9 cellular contexts compared by ENCODE assay signal in the genomic region with DNA sequence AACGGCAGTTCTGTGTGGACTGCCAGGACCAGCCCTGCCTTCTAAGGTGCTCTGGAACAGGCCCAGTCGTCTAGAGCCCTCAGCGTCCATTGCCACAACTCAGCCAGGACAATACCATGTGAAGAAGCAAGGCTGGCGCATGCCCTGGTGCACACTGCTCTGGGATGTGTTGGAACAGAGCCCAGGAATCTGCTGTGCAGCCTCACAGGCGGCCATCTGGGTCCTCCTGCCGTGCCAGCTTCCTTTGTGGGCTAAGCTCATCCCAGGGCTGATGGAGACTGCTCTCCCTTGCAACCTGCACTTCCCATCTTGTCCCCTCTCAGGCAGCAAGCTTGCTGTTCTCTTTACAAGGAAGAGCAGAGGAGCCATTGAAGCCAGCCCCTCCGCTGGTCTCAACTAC.
DNase-seq lines count a peak whose midpoint lies in the region.
"Had no signal": no experiment of that assay in that cellular context is flagged by ENCODE, and none has a peak within 500 bp of the region (broad histone marks: within the 10 kb centered on the region; RNA-seq: fewer than 3 reads in every experiment).

No MANE protein-coding gene starts in this region.

- no peaks in the 10 kb centered on the region for H3K9me3 Mint-ChIP-seq in activated CD4-positive, alpha-beta T cell treated with anti-CD3 and anti-CD28 coated beads, Interleukin-2, amount 10 ng/mL, durations not matched to agents 7 days and 5 days
- no peaks in the 10 kb centered on the region for H3K9me3 Mint-ChIP-seq in activated T-cell treated with anti-CD3 and anti-CD28 coated beads, Interleukin-2, amount 50 U/mL, for 24 hours

- peaks cover 35% of the 10 kb centered on the region for H3K27me3 Mint-ChIP-seq in activated CD4-positive, alpha-beta T cell treated with anti-CD3 and anti-CD28 coated beads, Interleukin-2, amount 10 ng/mL, durations not matched to agents 7 days and 5 days
- H3K27me3 Mint-ChIP-seq in activated T-cell treated with anti-CD3 and anti-CD28 coated beads, Interleukin-2, amount 50 U/mL, for 24 hours, result peaks cover 28% of the 10 kb centered on the region

- H3K4me2 ChIP-seq in GM23248 (ENCODE audit: unreplicated experiment), result no peak overlapping the region

- CTCF ChIA-PET in activated CD4-positive, alpha-beta T cell treated with anti-CD3 and anti-CD28 coated beads, Interleukin-2, amount 10 ng/mL, durations not matched to agents 7 days and 5 days (lab: Charles Lee), result no interaction called here

- no peaks in the 10 kb centered on the region for H3K9me2 ChIP-seq in GM23248 (ENCODE audit: insufficient read depth)

- no peaks in the 10 kb centered on the region for H3K4me1 ChIP-seq in GM23248 (ENCODE audit: insufficient read depth)

- no peak overlapping the region for H3K27ac ChIP-seq in GM23248

- no peaks in the 10 kb centered on the region for H3F3A ChIP-seq in GM23248 (ENCODE audit: insufficient read depth)

- H3K27me3 ChIP-seq in GM23248 (replicated peaks; ENCODE audit: insufficient read depth), result no peaks in the 10 kb centered on the region

- no peaks in the 10 kb centered on the region for H3K9me3 ChIP-seq in GM23248 (ENCODE audit: low read depth)

- POLR2A ChIA-PET in activated CD4-positive, alpha-beta T cell treated with anti-CD3 and anti-CD28 coated beads, Interleukin-2, amount 10 ng/mL, durations not matched to agents 7 days and 5 days (lab: Charles Lee), result no interaction called here

- no peaks in the 10 kb centered on the region for H3K36me3 ChIP-seq in GM23248 (ENCODE audit: low read depth)

- 9% methylated on average over 7 of the region's 7 CpGs for WGBS in GM23248 (ENCODE audit: low coverage in 1 of 2, low lambda C conversion rate in 2 of 2, missing lambda C conversion rate in 2 of 2), 2 experiments

- DNase-seq in GM23248 (peak; percentile 39), NCI-H69 (lab: John Stamatoyannopoulos, UW) (peak; percentile 83), glomerular visceral epithelial cell (ENCODE audit: extremely low spot score) (peak; percentile 6), pulmonary artery endothelial cell (ENCODE audit: low read depth, low spot score) (peak; percentile 30), NCI-H187 (lab: John Stamatoyannopoulos, UW) (no peak)
- DNase-seq in activated T-cell treated with anti-CD3 and anti-CD28 coated beads, Interleukin-2, amount 50 U/mL, for 48 hours, result no peak
- no peak for DNase-seq in activated CD4-positive, alpha-beta T cell treated with anti-CD3 and anti-CD28 coated beads, Interleukin-2, amount 10 ng/mL, durations not matched to agents 7 days and 5 days
- no peak for DNase-seq in activated T-cell treated with anti-CD3 and anti-CD28 coated beads, Interleukin-2, amount 50 U/mL, for 24 hours
- DNase-seq: nephron progenitor cell had no signal

- no peaks in the 10 kb centered on the region for H3K79me2 ChIP-seq in GM23248 (ENCODE audit: insufficient read depth)

- no peak overlapping the region for H3K4me3 ChIP-seq in GM23248

- no peak overlapping the region for H3K9ac ChIP-seq in GM23248

- H3K36me3 Mint-ChIP-seq in activated CD4-positive, alpha-beta T cell treated with anti-CD3 and anti-CD28 coated beads, Interleukin-2, amount 10 ng/mL, durations not matched to agents 7 days and 5 days (ENCODE audit: low read depth), result no peaks in the 10 kb centered on the region
- H3K36me3 Mint-ChIP-seq in activated T-cell treated with anti-CD3 and anti-CD28 coated beads, Interleukin-2, amount 50 U/mL, for 24 hours (ENCODE audit: low read depth), result no peaks in the 10 kb centered on the region

- in situ Hi-C loops in GM23248 (cut with MboI), result no loop called here

- no peak overlapping the region for H3K4me3 Mint-ChIP-seq in activated CD4-positive, alpha-beta T cell treated with anti-CD3 and anti-CD28 coated beads, Interleukin-2, amount 10 ng/mL, durations not matched to agents 7 days and 5 days
- H3K4me3 Mint-ChIP-seq in activated T-cell treated with anti-CD3 and anti-CD28 coated beads, Interleukin-2, amount 50 U/mL, for 24 hours, result no peak overlapping the region
- H3K4me3 Mint-ChIP-seq: nephron progenitor cell had no signal

- no peak overlapping the region for H2AFZ ChIP-seq in GM23248

- peaks cover 38% of the 10 kb centered on the region for H3K4me1 Mint-ChIP-seq in activated CD4-positive, alpha-beta T cell treated with anti-CD3 and anti-CD28 coated beads, Interleukin-2, amount 10 ng/mL, durations not matched to agents 7 days and 5 days
- H3K4me1 Mint-ChIP-seq in activated T-cell treated with anti-CD3 and anti-CD28 coated beads, Interleukin-2, amount 50 U/mL, for 24 hours (ENCODE audit: low read depth), result peaks cover 27% of the 10 kb centered on the region
- H3K4me1 Mint-ChIP-seq: nephron progenitor cell had no signal

- no peaks in the 10 kb centered on the region for H4K20me1 ChIP-seq in GM23248 (ENCODE audit: insufficient read depth)

- H3K27ac Mint-ChIP-seq in activated CD4-positive, alpha-beta T cell treated with anti-CD3 and anti-CD28 coated beads, Interleukin-2, amount 10 ng/mL, durations not matched to agents 7 days and 5 days, result no peak overlapping the region
- H3K27ac Mint-ChIP-seq in activated T-cell treated with anti-CD3 and anti-CD28 coated beads, Interleukin-2, amount 50 U/mL, for 24 hours, result no peak overlapping the region
- H3K27ac Mint-ChIP-seq: nephron progenitor cell had no signal

Comparison
In these comparisons a context has a peak if more than half of its experiments do, and no peak if none do; other contexts are left out.
1. DNase-seq: peak in GM23248 (single experiment), NCI-H69 (single experiment), glomerular visceral epithelial cell (single experiment) and pulmonary artery endothelial cell (single experiment); none in NCI-H187 (0 of 2), activated T-cell treated with anti-CD3 and anti-CD28 coated beads, Interleukin-2, amount 50 U/mL, for 48 hours (0 of 2), activated CD4-positive, alpha-beta T cell treated with anti-CD3 and anti-CD28 coated beads, Interleukin-2, amount 10 ng/mL, durations not matched to agents 7 days and 5 days (single experiment) and activated T-cell treated with anti-CD3 and anti-CD28 coated beads, Interleukin-2, amount 50 U/mL, for 24 hours (single experiment).